ENCODE assay signal across 12 cellular contexts in the genomic region with DNA sequence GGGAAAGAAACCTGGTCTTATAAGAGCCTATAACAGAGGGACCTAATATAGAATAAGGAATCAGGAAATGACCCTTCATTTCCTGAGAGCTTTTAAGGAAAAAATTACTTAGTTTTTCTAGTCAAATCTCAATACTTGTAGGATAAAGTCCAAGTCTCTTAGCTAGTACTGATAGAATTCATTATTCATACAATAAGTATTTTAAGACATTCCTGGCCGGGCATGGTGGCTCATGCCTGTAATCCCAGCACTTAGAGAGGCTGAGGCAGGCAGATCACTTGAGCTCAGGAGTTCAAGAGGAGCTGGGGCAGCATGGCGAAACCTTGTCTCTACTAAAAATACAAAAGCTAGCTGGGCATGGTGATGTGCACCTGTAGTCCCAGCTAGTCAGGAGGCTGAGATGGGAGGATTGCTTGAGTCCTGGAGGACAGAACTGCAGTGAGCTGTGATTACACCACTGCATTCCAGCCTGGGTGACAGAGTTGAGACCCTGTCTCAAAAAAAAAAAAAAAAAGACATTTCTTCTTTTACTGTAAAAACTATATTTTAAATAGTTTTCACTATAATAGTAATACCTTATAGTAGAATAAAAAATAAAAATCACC. TPM values are rescaled to one million over a fixed set of nuclear protein-coding genes. Genes with fewer than 3 reads are reported as not detected.
DNase-seq lines count a peak whose midpoint lies in the region; ATAC-seq, FAIRE-seq and TF ChIP-seq lines count a peak whose summit lies in the region.
"Had no signal": no experiment of that assay in that cellular context is flagged by ENCODE, and none has a peak within 500 bp of the region (broad histone marks: within the 10 kb centered on the region; RNA-seq: fewer than 3 reads in every experiment).

No MANE protein-coding gene starts in this region.

- no peak overlapping the region for H3K9ac ChIP-seq in endothelial cell of umbilical vein (replicated peaks; ENCODE audit: extremely low read depth, insufficient read depth, low read length)

- peaks cover 54% of the 10 kb centered on the region for H3K4me1 Mint-ChIP-seq in activated CD4-positive, alpha-beta T cell treated with anti-CD3 and anti-CD28 coated beads for 36 hours

- ATAC-seq in activated CD4-positive, alpha-beta T cell treated with anti-CD3 and anti-CD28 coated beads for 36 hours = no peak
- ATAC-seq in HG02678 (IDR thresholded peaks at IDR 0.05; ENCODE audit: unreplicated experiment) (no peak), HG03520 (IDR thresholded peaks at IDR 0.05; ENCODE audit: unreplicated experiment) (no peak)

- CTCF ChIA-PET in activated CD4-positive, alpha-beta T cell treated with anti-CD3 and anti-CD28 coated beads for 36 hours (lab: Charles Lee) = interaction anchor here (1.2 kb wide), 1 partner anchor 11 kb away, joined by 6 read pairs; no protein-coding TSS in a partner anchor
- CTCF ChIA-PET in RWPE1 (lab: Yijun Ruan, JAX) (no interaction called here), endothelial cell of umbilical vein (lab: Charles Lee) (interaction anchor here (0.7 to 1.4 kb wide), 2 partner anchors 50 to 51 kb away, joined by 3 to 5 read pairs; no protein-coding TSS in a partner anchor)

- H3K36me3 ChIP-seq in endothelial cell of umbilical vein (ENCODE audit: control insufficient read depth in 2 of 2, extremely low read depth in 1 of 2, insufficient read depth in 2 of 2, low read length in 2 of 2) = peaks cover 0 to 2% of the 10 kb centered on the region in 2 experiments

- H3K9me1 ChIP-seq in endothelial cell of umbilical vein (replicated peaks; ENCODE audit: control insufficient read depth, extremely low read depth, insufficient read depth, low read length) = no peaks in the 10 kb centered on the region

- no peaks in the 10 kb centered on the region for H3K9me3 Mint-ChIP-seq in activated CD4-positive, alpha-beta T cell treated with anti-CD3 and anti-CD28 coated beads for 36 hours (ENCODE audit: low read depth)

- no peaks in the 10 kb centered on the region for H3K27me3 Mint-ChIP-seq in activated CD4-positive, alpha-beta T cell treated with anti-CD3 and anti-CD28 coated beads for 36 hours

- no peak overlapping the region for H2AFZ ChIP-seq in endothelial cell of umbilical vein (ENCODE audit: low read depth, low read length)

- intact Hi-C loops in activated CD4-positive, alpha-beta T cell treated with anti-CD3 and anti-CD28 coated beads for 36 hours (cut with DNase I, micrococcal nuclease) = loop anchor here in 1 of 2 experiments (10.0 kb wide), 1 partner anchor 100 kb away; no protein-coding TSS in a partner anchor
- intact Hi-C loops in endothelial cell of umbilical vein (cut with micrococcal nuclease) = no loop called here

- dilution Hi-C loops in endothelial cell of umbilical vein (cut with MboI; ENCODE audit: extremely low pct_ligation_motif_present, low sequenced_read_pairs) = no loop called here

- peaks cover 33% of the 10 kb centered on the region for H3K36me3 Mint-ChIP-seq in activated CD4-positive, alpha-beta T cell treated with anti-CD3 and anti-CD28 coated beads for 36 hours (ENCODE audit: low read depth)

- peaks cover 6% of the 10 kb centered on the region for H4K20me1 ChIP-seq in endothelial cell of umbilical vein (replicated peaks; ENCODE audit: control insufficient read depth, extremely low read depth, insufficient read depth, low read length)

- no peaks in the 10 kb centered on the region for H3K27me3 ChIP-seq in endothelial cell of umbilical vein (ENCODE audit: control insufficient read depth in 2 of 2, insufficient read depth in 2 of 2, low read length in 2 of 2)
- H3K27me3 ChIP-seq: neutrophil had no signal

- DNase-seq in activated CD4-positive, alpha-beta T cell treated with anti-CD3 and anti-CD28 coated beads for 36 hours = peak; percentile 12
- DNase-seq in activated CD4-positive, alpha-beta T cell treated with anti-CD3 and anti-CD28 coated beads for 4 hours = no peak
- DNase-seq in RWPE1 (ENCODE audit: low spot score) (peak; percentile 24), endothelial cell of umbilical vein (ENCODE audit: low read depth, low spot score) (peak; percentile 53), pulmonary artery endothelial cell (ENCODE audit: low read depth, low spot score) (peak; percentile 32), D721Med (ENCODE audit: insufficient read length, low spot score) (no peak)
- DNase-seq: activated CD4-positive, CD25-positive, alpha-beta regulatory T cell treated with anti-CD3 and anti-CD28 coated beads, Interleukin-2, amount 50 U/mL, for 72 hours; MV-4-11 had no signal

- peak overlapping the region; percentile 92 for H3K4me3 Mint-ChIP-seq in activated CD4-positive, alpha-beta T cell treated with anti-CD3 and anti-CD28 coated beads for 36 hours

- FAIRE-seq in endothelial cell of umbilical vein (lab: Jason Lieb, UNC) (peak; percentile 15), D721Med (lab: Jason Lieb, UNC) (no peak)

- no peak for TF ChIP-seq POLR2A in endothelial cell of umbilical vein (IDR thresholded peaks at IDR 0.05; ENCODE audit: low read depth, low read length)

- H3K9me3 ChIP-seq in endothelial cell of umbilical vein (replicated peaks; ENCODE audit: control insufficient read depth, insufficient read depth, low read length) = no peaks in the 10 kb centered on the region
- H3K9me3 ChIP-seq: neutrophil had no signal

- POLR2A ChIA-PET in activated CD4-positive, alpha-beta T cell treated with anti-CD3 and anti-CD28 coated beads for 36 hours (lab: Charles Lee) = no interaction called here
- POLR2A ChIA-PET in RWPE1 (lab: Yijun Ruan, JAX; ENCODE audit: low non-redundant PET) (no interaction called here), endothelial cell of umbilical vein (lab: Charles Lee) (interaction anchor here (0.7 kb wide), 1 partner anchor 666 kb away, joined by 6 read pairs; no protein-coding TSS in a partner anchor)

- peak overlapping the region; percentile 93 for H3K4me2 ChIP-seq in endothelial cell of umbilical vein (ENCODE audit: insufficient read depth, low read length)

- H3K79me2 ChIP-seq in endothelial cell of umbilical vein (ENCODE audit: control insufficient read depth, insufficient read depth, low read length) = peaks cover 69% of the 10 kb centered on the region

- BruUV-seq in endothelial cell of umbilical vein (replicated peaks; lab: Mats Ljungman, UMichigan) = no TSS peak

- H3K4me1 ChIP-seq in endothelial cell of umbilical vein (ENCODE audit: control insufficient read depth, extremely low read depth, insufficient read depth, low read length) = peaks cover 30% of the 10 kb centered on the region

- peak overlapping the region; percentile 64 for H3K27ac Mint-ChIP-seq in activated CD4-positive, alpha-beta T cell treated with anti-CD3 and anti-CD28 coated beads for 36 hours

- no peak for TF ChIP-seq CTCF in RWPE1 (conservative IDR thresholded peaks at IDR 0.05; ENCODE audit: low read depth)
- no peak for TF ChIP-seq CTCF in endothelial cell of umbilical vein (IDR thresholded peaks at IDR 0.05; ENCODE audit: extremely low read depth in 1 of 2, insufficient read depth in 1 of 2, low read depth in 1 of 2, low read length in 2 of 2)
- no peak for TF ChIP-seq CTCF in D721Med (IDR thresholded peaks at IDR 0.05; ENCODE audit: insufficient read depth, missing control alignments)

- H3K27ac ChIP-seq in RWPE1 (peak overlapping the region; percentile 78), endothelial cell of umbilical vein (ENCODE audit: insufficient read depth, low read depth, low read length) (peak overlapping the region; percentile 36)
- H3K27ac ChIP-seq: neutrophil had no signal

- no peak overlapping the region for H3K4me3 ChIP-seq in endothelial cell of umbilical vein (replicated peaks in 1 of 3; ENCODE audit: insufficient read depth in 1 of 3, low read depth in 1 of 3, low read length in 3 of 3)

TF ChIP-seq in endothelial cell of umbilical vein, 7 proteins besides CTCF, POLR2A, EP300 and RAD21:
- TF ChIP-seq JUN (IDR thresholded peaks at IDR 0.05; ENCODE audit: borderline replicate concordance, insufficient read depth, insufficient read length, low read depth) (no peak), MYC (IDR thresholded peaks at IDR 0.05; ENCODE audit: low read depth, low read length) (no peak), FOS (IDR thresholded peaks at IDR 0.05; ENCODE audit: borderline replicate concordance, insufficient read depth, low read length) (no peak), POLR2AphosphoS5 (IDR thresholded peaks at IDR 0.05; ENCODE audit: insufficient read depth, low read depth, low read length) (no peak), GATA2 (IDR thresholded peaks at IDR 0.05; ENCODE audit: insufficient read depth, insufficient read length, low read depth, low read length) (no peak), EZH2 (IDR thresholded peaks at IDR 0.05; ENCODE audit: borderline replicate concordance, low read depth, low read length, severe bottlenecking) (no peak)
- TF ChIP-seq, protein P1, sequence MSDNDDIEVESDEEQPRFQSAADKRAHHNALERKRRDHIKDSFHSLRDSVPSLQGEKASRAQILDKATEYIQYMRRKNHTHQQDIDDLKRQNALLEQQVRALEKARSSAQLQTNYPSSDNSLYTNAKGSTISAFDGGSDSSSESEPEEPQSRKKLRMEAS (IDR thresholded peaks at IDR 0.05; ENCODE audit: insufficient read depth, insufficient read length) = no peak

RNA-seq across cellular contexts. Expression of a gene that starts 3.2 kb away (rescaled TPM):
- 10 to 100 TPM; 34.5 to 39.8 TPM for total RNA-seq in activated CD4-positive, alpha-beta T cell treated with anti-CD3 and anti-CD28 coated beads for 36 hours
- total RNA-seq in endothelial cell of umbilical vein (37.2 and 39.5 TPM in 2 replicates), pulmonary artery endothelial cell (53.0 and 64.0 TPM in 2 replicates)
- 11.0 and 14.9 TPM in 2 replicates for polyA plus RNA-seq in endothelial cell of umbilical vein
- 15.2 and 15.3 TPM in 2 replicates for polyA plus RNA-seq in endothelial cell of umbilical vein (2011; cell fraction: cytosol; rRNA removed)
- polyA plus RNA-seq in endothelial cell of umbilical vein (2011; cell fraction: nucleus; rRNA removed) = 24.1 and 28.9 TPM in 2 replicates
- 36.6 and 40.7 TPM in 2 replicates for polyA plus RNA-seq in endothelial cell of umbilical vein (2012)
- polyA minus RNA-seq in endothelial cell of umbilical vein = 31.8 and 32.6 TPM in 2 replicates
- 12.8 TPM for polyA minus RNA-seq in endothelial cell of umbilical vein (2011; cell fraction: cytosol; rRNA and poly(A)+ RNA removed)
- polyA minus RNA-seq in endothelial cell of umbilical vein (2011; cell fraction: nucleus; rRNA and poly(A)+ RNA removed) = 35.6 and 59.8 TPM in 2 replicates

RNA-seq across cellular contexts. Expression of a gene that starts 8.0 kb away (rescaled TPM):
- total RNA-seq in activated CD4-positive, alpha-beta T cell treated with anti-CD3 and anti-CD28 coated beads for 36 hours = not detected
- total RNA-seq in endothelial cell of umbilical vein (not detected in 2 replicates), pulmonary artery endothelial cell (not detected in 2 replicates)
- polyA plus RNA-seq in endothelial cell of umbilical vein = not detected in 2 replicates
- polyA plus RNA-seq in endothelial cell of umbilical vein (2011; cell fraction: cytosol; rRNA removed) = not detected in 2 replicates
- not detected in 2 replicates for polyA plus RNA-seq in endothelial cell of umbilical vein (2011; cell fraction: nucleus; rRNA removed)
- polyA plus RNA-seq in endothelial cell of umbilical vein (2012) = not detected in 2 replicates
- polyA minus RNA-seq in endothelial cell of umbilical vein = not detected in 2 replicates
- polyA minus RNA-seq in endothelial cell of umbilical vein (2011; cell fraction: cytosol; rRNA and poly(A)+ RNA removed) = not detected
- not detected in 2 replicates for polyA minus RNA-seq in endothelial cell of umbilical vein (2011; cell fraction: nucleus; rRNA and poly(A)+ RNA removed)
- total RNA-seq: A172 had no signal

Comparison
In these comparisons a context has a peak if more than half of its experiments do, and no peak if none do; other contexts are left out.
1. DNase-seq: peak in activated CD4-positive, alpha-beta T cell treated with anti-CD3 and anti-CD28 coated beads for 36 hours (single experiment), RWPE1 (single experiment), endothelial cell of umbilical vein (single experiment) and pulmonary artery endothelial cell (single experiment); none in activated CD4-positive, alpha-beta T cell treated with anti-CD3 and anti-CD28 coated beads for 4 hours (0 of 2) and D721Med (single experiment).